ENCODE assay signal across 22 cellular contexts in the genomic region with DNA sequence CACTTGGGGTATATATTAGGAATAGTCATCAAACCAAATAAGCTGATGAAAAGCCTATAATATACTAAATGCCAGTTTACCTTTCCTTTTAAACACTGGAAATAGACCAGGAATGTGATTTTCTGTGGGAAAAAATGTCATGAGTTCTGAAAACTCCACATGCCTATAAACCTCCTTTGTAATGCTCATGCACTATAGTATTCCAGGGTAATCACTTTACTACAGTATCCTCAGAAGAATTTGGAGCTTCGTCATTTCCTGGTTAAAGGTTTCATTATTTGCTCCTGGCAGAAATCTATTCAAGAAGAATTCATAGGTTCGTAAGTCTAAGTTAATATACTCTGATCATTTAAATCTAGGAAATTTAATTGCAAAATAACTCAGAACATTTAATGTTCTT.
"Had no signal": no experiment of that assay in that cellular context is flagged by ENCODE, and none has a peak within 500 bp of the region (broad histone marks: within the 10 kb centered on the region; RNA-seq: fewer than 3 reads in every experiment).

No MANE protein-coding gene starts in this region.

- H3K27me3 Mint-ChIP-seq: memory B cell; naive thymus-derived CD4-positive, alpha-beta T cell; stimulated activated naive B cell treated with anti-CD40 and anti-IgM and Interleukin-4, amounts not matched to agents 10 μg/mL and 1 μg/mL and 100 μg/mL, for 72 hours; stimulated activated naive CD8-positive, alpha-beta T cell treated with anti-CD3 and anti-CD28 coated beads, Interleukin-15, amount 100 ng/mL, for 72 hours had no signal

- H3K27me3 ChIP-seq: heart left ventricle, neutrophil, right atrium auricular region, sigmoid colon, testis, upper lobe of right lung, vagina had no signal

- ATAC-seq: heart left ventricle; left lung; lower lobe of right lung; naive thymus-derived CD4-positive, alpha-beta T cell; stimulated activated naive B cell treated with anti-CD40 and anti-IgM and Interleukin-4, amounts not matched to agents 10 μg/mL and 1 μg/mL and 100 μg/mL, for 72 hours; stimulated activated naive CD8-positive, alpha-beta T cell treated with anti-CD3 and anti-CD28 coated beads, Interleukin-15, amount 100 ng/mL, for 72 hours; upper lobe of right lung had no signal

- H3K27ac Mint-ChIP-seq: memory B cell; naive thymus-derived CD4-positive, alpha-beta T cell; stimulated activated naive B cell treated with anti-CD40 and anti-IgM and Interleukin-4, amounts not matched to agents 10 μg/mL and 1 μg/mL and 100 μg/mL, for 72 hours; stimulated activated naive CD8-positive, alpha-beta T cell treated with anti-CD3 and anti-CD28 coated beads, Interleukin-15, amount 100 ng/mL, for 72 hours had no signal

- H3K4me1 Mint-ChIP-seq: memory B cell; naive thymus-derived CD4-positive, alpha-beta T cell; stimulated activated naive CD8-positive, alpha-beta T cell treated with anti-CD3 and anti-CD28 coated beads, Interleukin-15, amount 100 ng/mL, for 72 hours had no signal

- H3K36me3 ChIP-seq: heart left ventricle, left lung, lower lobe of right lung, neutrophil, right atrium auricular region, sigmoid colon, tibial nerve, upper lobe of right lung, vagina had no signal

- H3K36me3 Mint-ChIP-seq: memory B cell; naive thymus-derived CD4-positive, alpha-beta T cell; stimulated activated naive B cell treated with anti-CD40 and anti-IgM and Interleukin-4, amounts not matched to agents 10 μg/mL and 1 μg/mL and 100 μg/mL, for 72 hours had no signal

- H3K4me1 ChIP-seq: left lung, lower lobe of right lung, sigmoid colon, testis, upper lobe of right lung, vagina had no signal

- H3K4me3 Mint-ChIP-seq: memory B cell; naive thymus-derived CD4-positive, alpha-beta T cell; stimulated activated naive B cell treated with anti-CD40 and anti-IgM and Interleukin-4, amounts not matched to agents 10 μg/mL and 1 μg/mL and 100 μg/mL, for 72 hours; stimulated activated naive CD8-positive, alpha-beta T cell treated with anti-CD3 and anti-CD28 coated beads, Interleukin-15, amount 100 ng/mL, for 72 hours had no signal

- DNase-seq: heart left ventricle; hippocampal formation; kidney glomerular epithelial cell; lower lobe of right lung; naive thymus-derived CD4-positive, alpha-beta T cell; posterior cingulate gyrus; sigmoid colon; stimulated activated CD4-positive, alpha-beta T cell treated with anti-CD3 and anti-CD28 coated beads, Interleukin-2, amount 100 ng/mL, for 24 hours; stimulated activated CD4-positive, alpha-beta T cell treated with anti-CD3 and anti-CD28 coated beads, Interleukin-4, amount 100 ng/mL, for 4 hours; stimulated activated naive B cell treated with anti-CD40 and anti-IgM and Interleukin-4, amounts not matched to agents 10 μg/mL and 1 μg/mL and 100 μg/mL, for 72 hours; stimulated activated naive CD8-positive, alpha-beta T cell treated with anti-CD3 and anti-CD28 coated beads, Interleukin-15, amount 100 ng/mL, for 72 hours; testis; upper lobe of right lung had no signal

- FAIRE-seq: frontal cortex, islet of Langerhans had no signal

- H3K9me3 Mint-ChIP-seq: stimulated activated naive B cell treated with anti-CD40 and anti-IgM and Interleukin-4, amounts not matched to agents 10 μg/mL and 1 μg/mL and 100 μg/mL, for 72 hours; stimulated activated naive CD8-positive, alpha-beta T cell treated with anti-CD3 and anti-CD28 coated beads, Interleukin-15, amount 100 ng/mL, for 72 hours had no signal

- H3K27ac ChIP-seq: heart left ventricle, left lung, lower lobe of right lung, neutrophil, right atrium auricular region, sigmoid colon, skin epidermis, testis, tibial nerve, upper lobe of right lung, vagina had no signal

- H3K4me3 ChIP-seq: heart left ventricle, left lung, lower lobe of right lung, right atrium auricular region, sigmoid colon, skin epidermis, testis, tibial nerve, upper lobe of right lung, vagina had no signal

- H3K9me3 ChIP-seq: heart left ventricle, left lung, lower lobe of right lung, neutrophil, right atrium auricular region, sigmoid colon, testis, tibial nerve, upper lobe of right lung, vagina had no signal
